Comparison of ENCODE assay signal across 27 cellular contexts in genomic region chr4:187370918-187371317, GRCh38.
"Had no signal": no experiment of that assay in that cellular context is flagged by ENCODE, and none has a peak within 500 bp of the region (broad histone marks: within the 10 kb centered on the region; RNA-seq: fewer than 3 reads in every experiment).

No MANE protein-coding gene starts in this region.

- H3K36me3 Mint-ChIP-seq: activated naive CD8-positive, alpha-beta T cell; brain; T-cell had no signal

- H3K27ac Mint-ChIP-seq: activated CD4-positive, alpha-beta memory T cell treated with anti-CD3 and anti-CD28 coated beads, Interleukin-2, amount 10 ng/mL, durations not matched to agents 7 days and 5 days; activated CD4-positive, alpha-beta T cell treated with anti-CD3 and anti-CD28 coated beads for 36 hours; activated naive CD4-positive, alpha-beta T cell treated with anti-CD3 and anti-CD28 coated beads for 36 hours; activated naive CD8-positive, alpha-beta T cell; activated T-helper 17 cell treated with anti-CD3 and anti-CD28 coated beads, Interleukin-2, amount 50 U/mL, for 72 hours; T-cell had no signal

- H3K4me1 Mint-ChIP-seq: activated CD4-positive, alpha-beta memory T cell treated with anti-CD3 and anti-CD28 coated beads, Interleukin-2, amount 10 ng/mL, durations not matched to agents 7 days and 5 days; activated CD4-positive, alpha-beta T cell treated with anti-CD3 and anti-CD28 coated beads for 36 hours; activated T-helper 17 cell treated with anti-CD3 and anti-CD28 coated beads, Interleukin-2, amount 50 U/mL, for 72 hours; brain; T-cell had no signal

- ATAC-seq: activated CD4-positive, alpha-beta T cell treated with anti-CD3 and anti-CD28 coated beads for 36 hours; activated T-helper 17 cell treated with anti-CD3 and anti-CD28 coated beads, Interleukin-2, amount 50 U/mL, for 72 hours; PC-3; SK-N-SH treated with all-trans-retinoic acid at 6 μM for 48 hours; T-cell had no signal

- DNase-seq: activated CD4-positive, alpha-beta memory T cell treated with anti-CD3 and anti-CD28 coated beads, Interleukin-2, amount 10 ng/mL, durations not matched to agents 7 days and 5 days; activated CD4-positive, alpha-beta T cell treated with anti-CD3 and anti-CD28 coated beads for 36 hours; activated CD4-positive, alpha-beta T cell treated with anti-CD3 and anti-CD28 coated beads, Interleukin-2, amount 50 U/mL, for 1 hour; activated gamma-delta T cell; activated naive CD4-positive, alpha-beta T cell treated with anti-CD3 and anti-CD28 coated beads for 36 hours; activated T-cell treated with anti-CD3 and anti-CD28 coated beads for 4 hours; activated T-cell treated with anti-CD3 and anti-CD28 coated beads, Interleukin-2, amount 50 U/mL, for 48 hours; amygdala; cerebellar nuclear complex; NCI-H1105 treated with DMSO at 0.1 percent for 48 hours; NCI-H146; NCI-H187 treated with DMSO at 0.1 percent for 48 hours; NCI-H2081 treated with DMSO at 0.1 percent for 48 hours; NCI-H2171; NCI-H2227 treated with DMSO at 0.1 percent for 48 hours; NCI-H446 treated with DMSO at 0.1 percent for 48 hours; NCI-H524 treated with DMSO at 0.1 percent for 48 hours; NCI-H748 treated with DMSO at 0.1 percent for 48 hours; PC-3; SHP77; T-cell; T-helper 2 cell; WERI-Rb-1 had no signal

- H3K27me3 Mint-ChIP-seq: activated CD4-positive, alpha-beta memory T cell treated with anti-CD3 and anti-CD28 coated beads, Interleukin-2, amount 10 ng/mL, durations not matched to agents 7 days and 5 days; activated CD4-positive, alpha-beta T cell treated with anti-CD3 and anti-CD28 coated beads for 36 hours; activated naive CD8-positive, alpha-beta T cell; activated T-helper 17 cell treated with anti-CD3 and anti-CD28 coated beads, Interleukin-2, amount 50 U/mL, for 72 hours; brain; T-cell had no signal

- H3K4me3 Mint-ChIP-seq: activated CD4-positive, alpha-beta memory T cell treated with anti-CD3 and anti-CD28 coated beads, Interleukin-2, amount 10 ng/mL, durations not matched to agents 7 days and 5 days; activated CD4-positive, alpha-beta T cell treated with anti-CD3 and anti-CD28 coated beads for 36 hours; activated naive CD4-positive, alpha-beta T cell treated with anti-CD3 and anti-CD28 coated beads for 36 hours; activated naive CD8-positive, alpha-beta T cell; activated T-helper 17 cell treated with anti-CD3 and anti-CD28 coated beads, Interleukin-2, amount 50 U/mL, for 72 hours; brain; T-cell had no signal
